ENCODE assay signal across 1 cellular context in the genomic region with DNA sequence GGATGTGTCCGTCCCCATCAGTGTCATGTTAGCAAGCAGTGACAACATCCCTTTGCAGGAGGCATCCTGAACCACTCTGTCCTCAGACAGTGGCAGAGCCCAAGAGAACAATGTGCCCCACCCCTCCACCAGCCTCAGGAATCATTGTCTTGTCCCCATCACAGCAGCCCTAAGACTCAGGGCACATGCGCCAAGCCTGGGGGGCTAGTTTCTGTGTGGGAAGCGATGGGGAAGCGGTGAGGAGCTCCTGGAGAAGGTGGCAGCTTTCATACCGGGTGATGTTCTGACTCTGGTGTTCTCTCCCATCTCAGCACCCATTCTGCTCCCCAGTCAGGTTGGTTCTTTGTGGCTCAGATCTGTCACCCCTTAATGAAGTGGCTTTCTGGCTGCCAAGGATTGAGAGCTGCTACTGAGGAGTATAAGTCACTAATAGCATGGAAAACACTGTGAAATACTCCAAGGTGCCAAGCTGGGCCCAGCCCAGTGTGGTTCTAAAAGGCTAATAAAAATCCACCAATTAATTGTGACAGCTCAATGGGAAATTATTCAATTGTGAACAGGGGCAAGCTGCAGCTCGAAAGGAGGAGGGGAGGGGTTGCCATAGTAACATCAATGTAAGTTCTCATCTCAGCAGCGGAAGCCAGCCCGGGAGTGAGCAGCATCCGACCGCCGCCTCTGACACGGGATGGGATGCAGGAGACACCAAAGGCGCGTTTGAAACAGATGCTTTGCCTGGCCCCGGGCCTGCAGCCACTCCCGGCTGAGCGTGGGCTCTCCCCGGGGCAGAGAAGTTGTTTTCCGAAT.
TF ChIP-seq lines count a peak whose summit lies in the region.

No MANE protein-coding gene starts in this region.

TF ChIP-seq in HepG2, 621 proteins besides CTCF, POLR2A, EP300 and RAD21:
- no peak for TF ChIP-seq REL (CRISPR knock-in tag; conservative IDR thresholded peaks at IDR 0.05)
- TF ChIP-seq ZC3H13 (CRISPR knock-in tag; IDR thresholded peaks at IDR 0.05), result 0 out of 2 replicates have a peak, but pooled peaks have one; percentile 31
- TF ChIP-seq, protein P1, sequence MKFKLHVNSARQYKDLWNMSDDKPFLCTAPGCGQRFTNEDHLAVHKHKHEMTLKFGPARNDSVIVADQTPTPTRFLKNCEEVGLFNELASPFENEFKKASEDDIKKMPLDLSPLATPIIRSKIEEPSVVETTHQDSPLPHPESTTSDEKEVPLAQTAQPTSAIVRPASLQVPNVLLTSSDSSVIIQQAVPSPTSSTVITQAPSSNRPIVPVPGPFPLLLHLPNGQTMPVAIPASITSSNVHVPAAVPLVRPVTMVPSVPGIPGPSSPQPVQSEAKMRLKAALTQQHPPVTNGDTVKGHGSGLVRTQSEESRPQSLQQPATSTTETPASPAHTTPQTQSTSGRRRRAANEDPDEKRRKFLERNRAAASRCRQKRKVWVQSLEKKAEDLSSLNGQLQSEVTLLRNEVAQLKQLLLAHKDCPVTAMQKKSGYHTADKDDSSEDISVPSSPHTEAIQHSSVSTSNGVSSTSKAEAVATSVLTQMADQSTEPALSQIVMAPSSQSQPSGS (CRISPR knock-in tag; IDR thresholded peaks at IDR 0.05), result no peak
